ENCODE assay signal across 24 cellular contexts in the genomic region with DNA sequence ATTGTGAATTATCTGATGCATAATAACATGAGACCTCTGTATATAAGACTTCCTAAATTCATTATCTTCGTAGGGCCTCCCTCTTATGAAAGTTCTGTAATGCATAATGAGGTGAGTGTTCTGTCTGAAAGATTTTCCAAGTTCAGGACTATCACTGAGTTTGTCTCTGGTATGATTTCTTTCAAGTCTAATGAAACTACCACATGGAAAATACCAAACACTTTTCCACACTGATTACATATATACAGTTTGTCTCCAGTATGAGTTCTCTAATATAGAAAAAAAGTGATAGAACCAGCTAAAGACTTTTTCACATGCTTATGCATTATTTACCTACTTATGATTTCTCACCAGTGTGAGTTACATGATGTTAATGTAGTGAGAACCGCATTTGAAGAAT. TPM values are rescaled to one million over a fixed set of nuclear protein-coding genes. Genes with fewer than 3 reads are reported as not detected.
A peak's percentile ranks its signal among the peaks of the same experiment; 100 is the strongest.
DNase-seq lines count a peak whose midpoint lies in the region; ATAC-seq, FAIRE-seq and TF ChIP-seq lines count a peak whose summit lies in the region.
"Had no signal": no experiment of that assay in that cellular context is flagged by ENCODE, and none has a peak within 500 bp of the region (broad histone marks: within the 10 kb centered on the region; RNA-seq: fewer than 3 reads in every experiment).

No MANE protein-coding gene starts in this region.

- no peak overlapping the region for H4K5ac ChIP-seq in H1 (ENCODE audit: insufficient read length, low read depth, low read length)

- no peak overlapping the region for H2AK5ac ChIP-seq in H1 (ENCODE audit: low read depth, low read length)

- H2BK120ac ChIP-seq in H1 (replicated peaks; ENCODE audit: low read depth, low read length): no peak overlapping the region

- H2AFZ ChIP-seq in H1 (ENCODE audit: low read length): no peak overlapping the region
- H2AFZ ChIP-seq: GM23338 had no signal

- TF ChIP-seq CTCF in H1 (IDR thresholded peaks at IDR 0.05; ENCODE audit: control extremely low read depth in 1 of 3, insufficient read depth in 1 of 3, low read depth in 1 of 3, low read length in 3 of 3) (no peak), foreskin keratinocyte (conservative IDR thresholded peaks at IDR 0.05) (no peak), MCF 10A (IDR thresholded peaks at IDR 0.05; ENCODE audit: unreplicated experiment) (no peak)

- 93% methylated on average over 2 of the region's 2 CpGs; no CpG with 5 or more reads in 1 of the 2 experiments for WGBS in H1 (ENCODE audit: extremely low coverage in 1 of 2, insufficient coverage in 1 of 2, insufficient read length in 1 of 2, insufficient replicate concordance in 2 of 2, low coverage in 1 of 2, low lambda C conversion rate in 2 of 2, missing lambda C conversion rate in 1 of 2), 2 experiments

- H3K27ac Mint-ChIP-seq in MCF 10A (ENCODE audit: low read depth, unreplicated experiment) (no peak overlapping the region), T-cell (no peak overlapping the region)
- H3K27ac Mint-ChIP-seq: CD14-positive monocyte; CD4-positive, alpha-beta memory T cell; GM23338 had no signal

- H3K9me3 Mint-ChIP-seq in MCF 10A (ENCODE audit: unreplicated experiment): peaks cover 23% of the 10 kb centered on the region
- H3K9me3 Mint-ChIP-seq in T-cell: peaks cover 3 to 51% (median 40%) of the 10 kb centered on the region in 3 donors

- POLR2A ChIA-PET in H1 (lab: Charles Lee; ENCODE audit: partially characterized antibody): no interaction called here
- POLR2A ChIA-PET in MCF 10A (lab: Yijun Ruan, JAX): no interaction called here
- POLR2A ChIA-PET in T-cell (lab: Charles Lee): no interaction called here

- no peak overlapping the region for H4K91ac ChIP-seq in H1 (replicated peaks; ENCODE audit: insufficient read length, low read length)

- TF ChIP-seq EP300 in H1 (IDR thresholded peaks at IDR 0.05; ENCODE audit: borderline replicate concordance in 1 of 2, low read depth in 2 of 2, low read length in 2 of 2): no peak

- H3K14ac ChIP-seq in H1 (ENCODE audit: insufficient read length): no peak overlapping the region

- H3K36me3 ChIP-seq in H1 (ENCODE audit: control insufficient read depth in 2 of 4, insufficient read depth in 4 of 4, low read length in 3 of 4): peaks cover 0 to 36% (median 13%) of the 10 kb centered on the region in 4 experiments; a peak in 4 of 8 replicates
- H3K36me3 ChIP-seq: BE2C; BLaER1 treated with 17β-estradiol and CSF1 and Interleukin-3, amounts not matched to agents 10 nM and 100 nM; HAP-1 had no signal

- no peak for ATAC-seq in foreskin keratinocyte
- ATAC-seq in T-cell (replicated peaks in 1 of 4): no peak
- ATAC-seq: A549, GM23338 had no signal

- H3K18ac ChIP-seq in H1 (ENCODE audit: extremely low read depth, low read length): no peak overlapping the region

- CTCF ChIA-PET in H1 (lab: Charles Lee; ENCODE audit: partially characterized antibody) (no interaction called here), MCF 10A (lab: Yijun Ruan, JAX) (interaction anchor here (0.7 to 0.8 kb wide), 2 partner anchors 309 to 376 kb away, joined by 3 read pairs; no protein-coding TSS in a partner anchor), T-cell (lab: Charles Lee) (no interaction called here)

- no peak overlapping the region for H3K23ac ChIP-seq in H1 (ENCODE audit: insufficient read length)

- FAIRE-seq in H1 (lab: Jason Lieb, UNC): no peak
- FAIRE-seq: A549, GM12891, GM18507, H54 had no signal

- H3K4me3 ChIP-seq in H1 (ENCODE audit: extremely low read depth in 1 of 4, insufficient read depth in 2 of 4, low read depth in 3 of 4, low read length in 4 of 4): no peak overlapping the region
- H3K4me3 ChIP-seq: A549, GM23338, HAP-1 had no signal

- no peak overlapping the region for H3K56ac ChIP-seq in H1 (replicated peaks; ENCODE audit: insufficient read length, low read depth, low read length)

- no peaks in the 10 kb centered on the region for H3K79me2 ChIP-seq in H1 (ENCODE audit: control insufficient read depth in 1 of 2, insufficient read depth in 2 of 2, low read length in 2 of 2)

- H3K4ac ChIP-seq in H1 (replicated peaks; ENCODE audit: insufficient read length, low read depth, low read length): no peak overlapping the region

- H2BK5ac ChIP-seq in H1 (ENCODE audit: low read depth, low read length): no peak overlapping the region

- no peak overlapping the region for H3K4me2 ChIP-seq in H1 (ENCODE audit: insufficient read depth in 1 of 2, low read depth in 2 of 2, low read length in 2 of 2)
- H3K4me2 ChIP-seq: A549; BLaER1 treated with 17β-estradiol and CSF1 and Interleukin-3, amounts not matched to agents 10 nM and 100 nM; GM23338 had no signal

- H3K27ac ChIP-seq in H1 (ENCODE audit: low read depth, low read length) (no peak overlapping the region), foreskin keratinocyte (no peak overlapping the region)
- H3K27ac ChIP-seq: A549; BLaER1 treated with 17β-estradiol and CSF1 and Interleukin-3, amounts not matched to agents 10 nM and 100 nM had no signal

- intact Hi-C loops in MCF 10A (cut with micrococcal nuclease): no loop called here

- H3K36me3 Mint-ChIP-seq in MCF 10A (ENCODE audit: insufficient read depth, unreplicated experiment): no peaks in the 10 kb centered on the region
- H3K36me3 Mint-ChIP-seq in T-cell: no peaks in the 10 kb centered on the region
- H3K36me3 Mint-ChIP-seq: CD14-positive monocyte had no signal

- no peaks in the 10 kb centered on the region for H3K23me2 ChIP-seq in H1 (ENCODE audit: low read depth, low read length)

- H4K8ac ChIP-seq in H1 (ENCODE audit: extremely low read depth, insufficient read depth, low read length): no peak overlapping the region

- no peak overlapping the region for H3K9ac ChIP-seq in H1 (replicated peaks in 1 of 4; ENCODE audit: extremely low read depth in 1 of 4, low read depth in 3 of 4, low read length in 3 of 4)
- H3K9ac ChIP-seq: BLaER1 treated with 17β-estradiol and CSF1 and Interleukin-3, amounts not matched to agents 10 nM and 100 nM had no signal

- H2BK12ac ChIP-seq in H1 (ENCODE audit: low read depth, low read length): no peak overlapping the region

- H3K27me3 ChIP-seq in H1 (replicated peaks in 1 of 4; ENCODE audit: control insufficient read depth in 3 of 4, extremely low read depth in 1 of 4, insufficient read depth in 3 of 4, low read length in 3 of 4) (no peaks in the 10 kb centered on the region), foreskin keratinocyte (no peaks in the 10 kb centered on the region)
- H3K27me3 ChIP-seq: BE2C; BLaER1 treated with 17β-estradiol and CSF1 and Interleukin-3, amounts not matched to agents 10 nM and 100 nM had no signal

- no peak overlapping the region for H3K4me3 Mint-ChIP-seq in MCF 10A (ENCODE audit: unreplicated experiment)
- no peak overlapping the region for H3K4me3 Mint-ChIP-seq in T-cell
- H3K4me3 Mint-ChIP-seq: CD14-positive monocyte; CD4-positive, alpha-beta memory T cell; GM23338 had no signal

- H3K79me1 ChIP-seq in H1 (ENCODE audit: low read depth, low read length): no peaks in the 10 kb centered on the region

- in situ Hi-C loops in KBM-7 (cut with MboI; ENCODE audit: low pct_unique_long_range_greater_than_20kb, low sequenced_read_pairs): loop anchor here (25.0 kb wide), 1 partner anchor 315 kb away; no protein-coding TSS in a partner anchor

- BruUV-seq in MCF 10A (replicated peaks; lab: Mats Ljungman, UMichigan): no TSS peak

- DNase-seq in ELR (ENCODE audit: low read depth) (peak; percentile 1), KBM-7 (peak; percentile 28), H1 (ENCODE audit: low read depth in 1 of 2, low spot score in 2 of 2) (no peak), foreskin keratinocyte (no peak), MCF 10A (ENCODE audit: unreplicated experiment) (no peak), T-cell (no peak)
- DNase-seq: 8988T; ACHN; AML-193; BE2C; Calu3; CD4-positive, alpha-beta memory T cell; COR-L47; DMS79; EL; GF-D8 had no signal

- no peaks in the 10 kb centered on the region for H3K27me3 Mint-ChIP-seq in MCF 10A (ENCODE audit: insufficient read depth, unreplicated experiment)
- H3K27me3 Mint-ChIP-seq in T-cell: no peaks in the 10 kb centered on the region
- H3K27me3 Mint-ChIP-seq: CD4-positive, alpha-beta memory T cell had no signal

- H3K9me3 ChIP-seq in H1 (ENCODE audit: insufficient read depth in 2 of 2, low read depth in 1 of 2, low read length in 1 of 2): peaks cover 69 to 70% of the 10 kb centered on the region in 2 experiments
- H3K9me3 ChIP-seq: BE2C, HAP-1 had no signal

- TF ChIP-seq POLR2A in H1 (IDR thresholded peaks at IDR 0.05; ENCODE audit: control extremely low read depth in 1 of 2, low read depth in 2 of 2, low read length in 2 of 2): no peak

- no peaks in the 10 kb centered on the region for H3K4me1 Mint-ChIP-seq in MCF 10A (ENCODE audit: insufficient read depth, unreplicated experiment)
- H3K4me1 Mint-ChIP-seq in T-cell: no peaks in the 10 kb centered on the region
- H3K4me1 Mint-ChIP-seq: CD14-positive monocyte; CD4-positive, alpha-beta memory T cell; GM23338 had no signal

- H3K4me1 ChIP-seq in H1 (replicated peaks in 1 of 4; ENCODE audit: control insufficient read depth in 3 of 4, insufficient read depth in 4 of 4, low read length in 3 of 4) (no peaks in the 10 kb centered on the region), foreskin keratinocyte (no peaks in the 10 kb centered on the region)
- H3K4me1 ChIP-seq: A549, BE2C, HAP-1 had no signal

- no peaks in the 10 kb centered on the region for H4K20me1 ChIP-seq in H1 (replicated peaks in 1 of 2; ENCODE audit: control insufficient read depth in 1 of 2, insufficient read depth in 2 of 2, low read length in 2 of 2)
- H4K20me1 ChIP-seq: BLaER1 treated with 17β-estradiol and CSF1 and Interleukin-3, amounts not matched to agents 10 nM and 100 nM had no signal

- no peak overlapping the region for H2BK20ac ChIP-seq in H1 (ENCODE audit: low read length)

- no peak overlapping the region for H2BK15ac ChIP-seq in H1 (ENCODE audit: low read length)

- TF ChIP-seq RAD21 in H1 (IDR thresholded peaks at IDR 0.05 in 1 of 2, conservative IDR thresholded peaks at IDR 0.05 in 1 of 2; ENCODE audit: low read depth in 2 of 2, low read length in 2 of 2): no peak

TF ChIP-seq in H1, 55 proteins besides CTCF, POLR2A, EP300 and RAD21 (continues in another document):
- TF ChIP-seq RXRA (IDR thresholded peaks at IDR 0.05; ENCODE audit: insufficient read depth, low read depth, low read length): no peak
- peak; percentile 90 for TF ChIP-seq ZNF274 (IDR thresholded peaks at IDR 0.05; ENCODE audit: borderline replicate concordance, extremely low read depth, low read length)
- no peak for TF ChIP-seq JUN (IDR thresholded peaks at IDR 0.05; ENCODE audit: low read depth, low read length)

RNA-seq across cellular contexts. Expression of a gene that starts 34.7 kb away (rescaled TPM):
- total RNA-seq in H1 (2021; fragmentation: NEBNext Ultra II Directional; extraction: Animal tissue kit (Norgen Biotek cat#: 25700)): 9.0 and 10.8 TPM in 2 replicates
- 3.6 and 3.9 TPM in 2 replicates for polyA plus RNA-seq in H1 (2011; rRNA removed)
- polyA plus RNA-seq in H1 (2011; cell fraction: cytosol; rRNA removed): 7.5 TPM
- polyA plus RNA-seq in H1 (2011; cell fraction: nucleus; rRNA removed): 4.5 TPM
- 6.5 to 8.1 TPM (median 7.6 TPM) in 4 replicates for polyA plus RNA-seq in H1 (2012, experiment 1 of 2)
- polyA plus RNA-seq in H1 (2012, experiment 2 of 2): 0.60 TPM
- polyA plus RNA-seq in H1 (2013, experiment 1 of 2): 4.0 TPM
- polyA plus RNA-seq in H1 (2013, experiment 2 of 2): 4.2 TPM
- polyA minus RNA-seq in H1 (2011; rRNA and poly(A)+ RNA removed): 11.4 and 14.7 TPM in 2 replicates
- 5.9 TPM for polyA minus RNA-seq in H1 (2011; cell fraction: cytosol; rRNA and poly(A)+ RNA removed)
- polyA minus RNA-seq in H1 (2011; cell fraction: nucleus; rRNA and poly(A)+ RNA removed): 24.0 TPM
- not detected in 2 replicates for total RNA-seq in foreskin keratinocyte
- polyA plus RNA-seq in foreskin keratinocyte: not detected in 2 replicates
- total RNA-seq in MCF 10A (2022): not detected in 2 replicates
- not detected for total RNA-seq in T-cell
- total RNA-seq: Calu3; CD4-positive, alpha-beta memory T cell had no signal
- polyA plus RNA-seq: CD14-positive monocyte; CD4-positive, alpha-beta memory T cell had no signal

Comparison
In these comparisons a context has a peak if more than half of its experiments do, and no peak if none do; other contexts are left out.
1. DNase-seq: peak in ELR (single experiment) and KBM-7 (single experiment); none in H1 (0 of 2), foreskin keratinocyte (0 of 2), MCF 10A (single experiment) and T-cell (0 of 34).